Comparison of ENCODE assay signal across 32 cellular contexts in the genomic region with DNA sequence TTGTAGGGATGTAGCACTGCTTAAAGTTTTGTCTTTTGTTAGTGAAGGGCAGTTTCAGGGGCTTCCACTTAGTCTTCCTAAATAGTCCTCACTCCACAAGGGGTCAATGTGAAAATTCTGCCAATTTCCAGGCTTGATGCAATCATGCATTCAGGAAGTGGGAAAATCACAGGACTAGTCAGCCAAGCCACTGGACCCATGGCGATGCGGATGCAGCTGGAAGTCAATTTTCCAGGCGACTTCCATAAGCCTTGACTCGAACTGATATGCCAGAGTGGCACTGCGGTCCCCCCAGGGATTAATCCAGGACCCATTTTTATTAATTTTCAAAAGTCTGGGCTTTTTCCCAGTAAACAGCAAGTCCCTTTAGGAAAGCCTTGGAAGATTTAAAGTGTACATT.
"Had no signal": no experiment of that assay in that cellular context is flagged by ENCODE, and none has a peak within 500 bp of the region (broad histone marks: within the 10 kb centered on the region; RNA-seq: fewer than 3 reads in every experiment).

No MANE protein-coding gene starts in this region.

- H3K4me3 Mint-ChIP-seq: activated B cell treated with CpG ODN at 0.5 μM for 24 hours; activated CD8-positive, alpha-beta T cell treated with anti-CD3 and anti-CD28 coated beads for 36 hours; activated naive CD8-positive, alpha-beta T cell treated with anti-CD3 and anti-CD28 coated beads for 36 hours; activated T-cell treated with anti-CD3 and anti-CD28 coated beads, Interleukin-2, amount 50 U/mL, for 72 hours; dendritic cell treated with granulocyte-macrophage colony-stimulating factor and Interleukin-4, amounts not matched to agents 40 ng/mL and 50 ng/mL, for 4 days; memory B cell; naive thymus-derived CD4-positive, alpha-beta T cell; neural crest cell; stimulated activated memory B cell treated with anti-CD40 and anti-IgM and Interleukin-4, amounts not matched to agents 10 μg/mL and 1 μg/mL and 100 μg/mL, for 72 hours; stimulated activated naive CD8-positive, alpha-beta T cell treated with anti-CD3 and anti-CD28 coated beads, Interleukin-15, amount 100 ng/mL, for 72 hours; T-helper 2 cell treated with Interferon-gamma antibody and Interleukin-4, amounts not matched to agents 5 μg/mL and 100 μg/mL, for 36 hours had no signal

- DNase-seq: activated B cell treated with CpG ODN at 0.5 μM for 24 hours; activated CD4-positive, alpha-beta T cell treated with anti-CD3 and anti-CD28 coated beads, Interleukin-2, amount 50 U/mL, for 1 hour; activated CD8-positive, alpha-beta T cell treated with anti-CD3 and anti-CD28 coated beads for 36 hours; activated naive CD4-positive, alpha-beta T cell; activated naive CD8-positive, alpha-beta T cell treated with anti-CD3 and anti-CD28 coated beads for 36 hours; activated T-cell treated with anti-CD3 and anti-CD28 coated beads, Interleukin-2, amount 50 U/mL, for 72 hours; adrenal gland; brain microvascular endothelial cell; central memory CD4-positive, alpha-beta T cell; effector CD8-positive, alpha-beta T cell; foreskin melanocyte; left ventricle myocardium superior; midbrain; naive thymus-derived CD4-positive, alpha-beta T cell; nucleus accumbens; pancreas; sigmoid colon; small intestine; stimulated activated CD4-positive, alpha-beta T cell treated with anti-CD3 and anti-CD28 coated beads, Interleukin-1b, Interleukin-23, amount 100 ng/mL, for 48 hours; stimulated activated CD4-positive, alpha-beta T cell treated with anti-CD3 and anti-CD28 coated beads, Interleukin-4, amount 100 ng/mL, for 4 hours; stimulated activated CD8-positive, alpha-beta memory T cell treated with anti-CD3 and anti-CD28 coated beads, Interleukin-4, amount 100 ng/mL, for 48 hours; stimulated activated naive CD8-positive, alpha-beta T cell treated with anti-CD3 and anti-CD28 coated beads, Interleukin-15, amount 100 ng/mL, for 72 hours; substantia nigra; T-helper 1 cell; upper lobe of left lung had no signal

- H3K4me1 Mint-ChIP-seq: stimulated activated naive CD8-positive, alpha-beta T cell treated with anti-CD3 and anti-CD28 coated beads, Interleukin-15, amount 100 ng/mL, for 72 hours had no signal

- H3K27me3 ChIP-seq: adrenal gland, brain microvascular endothelial cell, pancreas, sigmoid colon, upper lobe of left lung, vagina had no signal

- H3K27ac ChIP-seq: adrenal gland, brain microvascular endothelial cell, pancreas, prostate gland, sigmoid colon, upper lobe of left lung, vagina had no signal

- H3K4me3 ChIP-seq: adrenal gland, pancreas, prostate gland, sigmoid colon, upper lobe of left lung, vagina had no signal

- ATAC-seq: left ventricle myocardium superior; naive thymus-derived CD4-positive, alpha-beta T cell; stimulated activated memory B cell treated with anti-CD40 and anti-IgM and Interleukin-4, amounts not matched to agents 10 μg/mL and 1 μg/mL and 100 μg/mL, for 72 hours had no signal

- H3K27me3 Mint-ChIP-seq: activated B cell treated with CpG ODN at 0.5 μM for 24 hours; activated CD8-positive, alpha-beta T cell treated with anti-CD3 and anti-CD28 coated beads for 36 hours; activated naive CD8-positive, alpha-beta T cell treated with anti-CD3 and anti-CD28 coated beads for 36 hours; dendritic cell treated with granulocyte-macrophage colony-stimulating factor and Interleukin-4, amounts not matched to agents 40 ng/mL and 50 ng/mL, for 4 days; memory B cell; naive thymus-derived CD4-positive, alpha-beta T cell; stimulated activated memory B cell treated with anti-CD40 and anti-IgM and Interleukin-4, amounts not matched to agents 10 μg/mL and 1 μg/mL and 100 μg/mL, for 72 hours; stimulated activated naive CD8-positive, alpha-beta T cell treated with anti-CD3 and anti-CD28 coated beads, Interleukin-15, amount 100 ng/mL, for 72 hours had no signal

- H3K36me3 ChIP-seq: adrenal gland, brain microvascular endothelial cell, pancreas, prostate gland, sigmoid colon, upper lobe of left lung, vagina had no signal

- H3K9me3 ChIP-seq: adrenal gland, pancreas, prostate gland, sigmoid colon, upper lobe of left lung, vagina had no signal

- H3K9me3 Mint-ChIP-seq: activated B cell treated with CpG ODN at 0.5 μM for 24 hours; activated naive CD8-positive, alpha-beta T cell treated with anti-CD3 and anti-CD28 coated beads for 36 hours; activated T-cell treated with anti-CD3 and anti-CD28 coated beads, Interleukin-2, amount 50 U/mL, for 72 hours; memory B cell; stimulated activated naive CD8-positive, alpha-beta T cell treated with anti-CD3 and anti-CD28 coated beads, Interleukin-15, amount 100 ng/mL, for 72 hours; T-helper 2 cell treated with Interferon-gamma antibody and Interleukin-4, amounts not matched to agents 5 μg/mL and 100 μg/mL, for 36 hours had no signal

- H3K4me1 ChIP-seq: adrenal gland, pancreas, prostate gland, sigmoid colon, vagina had no signal

- H3K27ac Mint-ChIP-seq: activated B cell treated with CpG ODN at 0.5 μM for 24 hours; activated CD8-positive, alpha-beta T cell treated with anti-CD3 and anti-CD28 coated beads for 36 hours; activated naive CD8-positive, alpha-beta T cell treated with anti-CD3 and anti-CD28 coated beads for 36 hours; activated T-cell treated with anti-CD3 and anti-CD28 coated beads, Interleukin-2, amount 50 U/mL, for 72 hours; dendritic cell treated with granulocyte-macrophage colony-stimulating factor and Interleukin-4, amounts not matched to agents 40 ng/mL and 50 ng/mL, for 4 days; memory B cell; naive thymus-derived CD4-positive, alpha-beta T cell; stimulated activated memory B cell treated with anti-CD40 and anti-IgM and Interleukin-4, amounts not matched to agents 10 μg/mL and 1 μg/mL and 100 μg/mL, for 72 hours; stimulated activated naive CD8-positive, alpha-beta T cell treated with anti-CD3 and anti-CD28 coated beads, Interleukin-15, amount 100 ng/mL, for 72 hours; T-helper 2 cell treated with Interferon-gamma antibody and Interleukin-4, amounts not matched to agents 5 μg/mL and 100 μg/mL, for 36 hours had no signal
